ENCODE assay signal across 20 cellular contexts in genomic region chr1:116203936-116204335, GRCh38.
"Had no signal": no experiment of that assay in that cellular context is flagged by ENCODE, and none has a peak within 500 bp of the region (broad histone marks: within the 10 kb centered on the region; RNA-seq: fewer than 3 reads in every experiment).

No MANE protein-coding gene starts in this region.

- DNase-seq: activated CD4-positive, alpha-beta T cell treated with anti-CD3 and anti-CD28 coated beads for 1 hour; activated CD8-positive, alpha-beta memory T cell treated with anti-CD3 and anti-CD28 coated beads for 24 hours; activated gamma-delta T cell treated with Interleukin-2 at 50 U/mL for 16 hours; adrenal gland; cortex of kidney; foreskin keratinocyte; left colon; lower lobe of right lung; naive thymus-derived CD8-positive, alpha-beta T cell; ovary; stimulated activated naive B cell treated with anti-CD40 and anti-IgM and Interleukin-4, amounts not matched to agents 10 μg/mL and 1 μg/mL and 100 μg/mL, for 72 hours; T1000; tibial artery had no signal

- FAIRE-seq: astrocyte, endometrium, urothelium cell line had no signal

- H3K9me3 ChIP-seq: breast epithelium, lower lobe of right lung, ovary, tibial artery had no signal

- H3K4me3 ChIP-seq: adrenal gland, breast epithelium, hepatocyte, lower lobe of right lung, ovary, tibial artery had no signal

- H2AFZ ChIP-seq: hepatocyte had no signal

- H3K4me1 ChIP-seq: adrenal gland, breast epithelium, foreskin keratinocyte, lower lobe of right lung, tibial artery had no signal

- H3K27me3 ChIP-seq: adrenal gland, breast epithelium, hepatocyte, ovary had no signal

- H3K36me3 ChIP-seq: adrenal gland, breast epithelium, lower lobe of right lung, ovary, tibial artery had no signal

- H3K4me2 ChIP-seq: hepatocyte had no signal

- H3K27ac ChIP-seq: adrenal gland, foreskin keratinocyte, hepatocyte, lower lobe of right lung, ovary, tibial artery had no signal

- H3K79me2 ChIP-seq: hepatocyte had no signal

- ATAC-seq: activated naive CD4-positive, alpha-beta T cell treated with anti-CD3 and anti-CD28 coated beads, Interleukin-2, amount 50 U/mL, for 72 hours; foreskin keratinocyte; left colon; lower lobe of right lung; naive thymus-derived CD8-positive, alpha-beta T cell; sciatic nerve; stimulated activated naive B cell treated with anti-CD40 and anti-IgM and Interleukin-4, amounts not matched to agents 10 μg/mL and 1 μg/mL and 100 μg/mL, for 72 hours had no signal
